ENCODE assay signal across 8 cellular contexts in genomic region chr9:127937383-127938297, GRCh38. TPM values are rescaled to one million over a fixed set of nuclear protein-coding genes. Genes with fewer than 3 reads are reported as not detected.
DNase-seq lines count a peak whose midpoint lies in the region; ATAC-seq and TF ChIP-seq lines count a peak whose summit lies in the region.

Gene DPM2 (minus strand): TSS chr9:127937854. CDS start chr9:127937820, 34 bp downstream.

- H3K27me3 ChIP-seq in KMS-11 (ENCODE audit: insufficient read depth, low read depth) (no peaks in the 10 kb centered on the region), neural cell (ENCODE audit: insufficient read depth, low read depth, low read length) (no peaks in the 10 kb centered on the region)

- H3K79me2 ChIP-seq in KMS-11 (ENCODE audit: insufficient read depth, low read depth) (peaks cover 24% of the 10 kb centered on the region), neural cell (replicated peaks; ENCODE audit: insufficient read depth, low read length) (peaks cover 11% of the 10 kb centered on the region)

- peak within 1 kb of the TSS; percentile 44 for H3K27ac ChIP-seq in KMS-11
- peak within 1 kb of the TSS; percentile 16 for H3K27ac ChIP-seq in neural cell (ENCODE audit: low read length)

- peak; percentile 68 for DNase-seq in DMS79 treated with DMSO at 0.1 percent for 48 hours (lab: John Stamatoyannopoulos, UW)
- DNase-seq in SHP77 (lab: John Stamatoyannopoulos, UW): peak; percentile 86 to 91
- DNase-seq in activated effector memory CD4-positive, alpha-beta T cell treated with anti-CD3 and anti-CD28 coated beads, Interleukin-2, amount 50 U/mL, for 16 hours: peak; percentile 95
- peak; percentile 84 to 96 for DNase-seq in foreskin fibroblast

- no peaks in the 10 kb centered on the region for H3K9me2 ChIP-seq in neural cell (ENCODE audit: insufficient read depth, low read length)

- H3K9me3 Mint-ChIP-seq in stimulated activated naive CD8-positive, alpha-beta T cell treated with anti-CD3 and anti-CD28 coated beads, Interleukin-15, Interleukin-2, amounts not matched to agents 100 ng/mL and 50 ng/mL, for 24 hours: no peaks in the 10 kb centered on the region

- no peaks in the 10 kb centered on the region for H3K36me3 ChIP-seq in KMS-11 (ENCODE audit: insufficient read depth)
- no peaks in the 10 kb centered on the region for H3K36me3 ChIP-seq in neural cell (ENCODE audit: insufficient read depth, low read length)

- no peak for TF ChIP-seq RAD21 in neural cell (conservative IDR thresholded peaks at IDR 0.05)

- H3K4me1 Mint-ChIP-seq in stimulated activated naive CD8-positive, alpha-beta T cell treated with anti-CD3 and anti-CD28 coated beads, Interleukin-15, Interleukin-2, amounts not matched to agents 100 ng/mL and 50 ng/mL, for 24 hours (ENCODE audit: low read depth): peaks cover 44% of the 10 kb centered on the region

- no peak for TF ChIP-seq EP300 in neural cell (conservative IDR thresholded peaks at IDR 0.05; ENCODE audit: poor library complexity, severe bottlenecking)

- H3K36me3 Mint-ChIP-seq in stimulated activated naive CD8-positive, alpha-beta T cell treated with anti-CD3 and anti-CD28 coated beads, Interleukin-15, Interleukin-2, amounts not matched to agents 100 ng/mL and 50 ng/mL, for 24 hours (ENCODE audit: low read depth): peaks cover 16% of the 10 kb centered on the region

- H3K4me2 ChIP-seq in KMS-11 (peak within 1 kb of the TSS; percentile 92), neural cell (ENCODE audit: low read length) (peak within 1 kb of the TSS; percentile 95)

- H3K4me3 Mint-ChIP-seq in stimulated activated naive CD8-positive, alpha-beta T cell treated with anti-CD3 and anti-CD28 coated beads, Interleukin-15, Interleukin-2, amounts not matched to agents 100 ng/mL and 50 ng/mL, for 24 hours: peak within 1 kb of the TSS; percentile 92

- no peak for TF ChIP-seq CTCF in KMS-11 (conservative IDR thresholded peaks at IDR 0.05; ENCODE audit: low read depth, low read length)
- TF ChIP-seq CTCF in foreskin fibroblast (IDR thresholded peaks at IDR 0.05; ENCODE audit: low read depth, low read length): no peak
- no peak for TF ChIP-seq CTCF in neural cell (IDR thresholded peaks at IDR 0.05; ENCODE audit: poor library complexity, severe bottlenecking)

- peak within 1 kb of the TSS; percentile 65; the same call in 1 of the 2 replicates for H3K9ac ChIP-seq in KMS-11
- H3K9ac ChIP-seq in neural cell (ENCODE audit: low read length): peak within 1 kb of the TSS; percentile 65

- H2AFZ ChIP-seq in KMS-11 (ENCODE audit: low read depth): peak within 1 kb of the TSS; percentile 63
- peak within 1 kb of the TSS; percentile 69 for H2AFZ ChIP-seq in neural cell (ENCODE audit: low read depth, low read length)

- no peaks in the 10 kb centered on the region for H3F3A ChIP-seq in neural cell (ENCODE audit: insufficient read depth, low read length, poor library complexity, severe bottlenecking)

- peak within 1 kb of the TSS; percentile 87 for H3K27ac Mint-ChIP-seq in stimulated activated naive CD8-positive, alpha-beta T cell treated with anti-CD3 and anti-CD28 coated beads, Interleukin-15, Interleukin-2, amounts not matched to agents 100 ng/mL and 50 ng/mL, for 24 hours

- peak within 1 kb of the TSS; percentile 37 for H3K4me3 ChIP-seq in KMS-11 (IDR thresholded peaks at IDR 0.05; ENCODE audit: insufficient read depth, low read depth, low read length)
- H3K4me3 ChIP-seq in foreskin fibroblast (ENCODE audit: low read depth in 1 of 2, low read length in 2 of 2): peak within 1 kb of the TSS; percentile 60 to 96
- peak within 1 kb of the TSS; percentile 92 for H3K4me3 ChIP-seq in neural cell (ENCODE audit: low read length)

- H3K9me3 ChIP-seq in neural cell (ENCODE audit: low read length): no peaks in the 10 kb centered on the region

- peak; percentile 83 for ATAC-seq in GM21723 (IDR thresholded peaks at IDR 0.05; ENCODE audit: unreplicated experiment)

- H4K20me1 ChIP-seq in KMS-11 (ENCODE audit: insufficient read depth): no peaks in the 10 kb centered on the region
- H4K20me1 ChIP-seq in neural cell (ENCODE audit: insufficient read depth): no peaks in the 10 kb centered on the region

- no peaks in the 10 kb centered on the region for H3K27me3 Mint-ChIP-seq in stimulated activated naive CD8-positive, alpha-beta T cell treated with anti-CD3 and anti-CD28 coated beads, Interleukin-15, Interleukin-2, amounts not matched to agents 100 ng/mL and 50 ng/mL, for 24 hours

- H3K4me1 ChIP-seq in KMS-11 (ENCODE audit: low read depth, poor library complexity, severe bottlenecking): peaks cover 19% of the 10 kb centered on the region

TF ChIP-seq in neural cell, 6 proteins besides CTCF, POLR2A, EP300 and RAD21:
- TF ChIP-seq POLR2AphosphoS5 (IDR thresholded peaks at IDR 0.05): peak; percentile 70
- peak; percentile 82 for TF ChIP-seq MXI1 (conservative IDR thresholded peaks at IDR 0.05; ENCODE audit: poor library complexity, severe bottlenecking)
- TF ChIP-seq REST (IDR thresholded peaks at IDR 0.05; ENCODE audit: borderline replicate concordance): no peak

RNA-seq across cellular contexts. Expression of gene DPM2, which starts in this region (rescaled TPM):
- polyA plus RNA-seq in neural cell: 30.5 and 44.9 TPM in 2 replicates
- polyA minus RNA-seq in neural cell: 15.3 and 20.8 TPM in 2 replicates

Comparison
In these comparisons a context has a peak if more than half of its experiments do, and no peak if none do; other contexts are left out.
1. Peak in every context shown above with its lines: DNase-seq, ATAC-seq, H3K4me3 ChIP-seq and H3K27ac ChIP-seq.
2. H3K4me3 ChIP-seq: peak in every context shown above with its lines; median percentile 92 in neural cell; 78 in foreskin fibroblast; 37 in KMS-11.